23 cellular contexts compared by ENCODE assay signal in genomic region chr6:31624070-31624469, GRCh38. TPM values are rescaled to one million over a fixed set of nuclear protein-coding genes. Genes with fewer than 3 reads are reported as not detected.
"Had no signal": no experiment of that assay in that cellular context is flagged by ENCODE, and none has a peak within 500 bp of the region (broad histone marks: within the 10 kb centered on the region; RNA-seq: fewer than 3 reads in every experiment).

No MANE protein-coding gene starts in this region.

- H3K9me3 Mint-ChIP-seq: activated T-cell treated with anti-CD3 and anti-CD28 coated beads, Interleukin-2, amount 50 U/mL, for 72 hours; immature natural killer cell; memory B cell; T-helper 2 cell treated with Interferon-gamma antibody and Interleukin-4, amounts not matched to agents 5 μg/mL and 100 μg/mL, for 36 hours had no signal

- H3K4me3 ChIP-seq: gastrocnemius medialis, heart left ventricle, tibial artery had no signal

- H3K27me3 ChIP-seq: gastrocnemius medialis, heart left ventricle, tibial artery had no signal

- H3K27ac Mint-ChIP-seq: activated B cell treated with CpG ODN at 0.5 μM for 24 hours; activated CD8-positive, alpha-beta T cell treated with anti-CD3 and anti-CD28 coated beads, Interleukin-2, amount 10 ng/mL, durations not matched to agents 7 days and 5 days; activated T-cell treated with anti-CD3 and anti-CD28 coated beads, Interleukin-2, amount 50 U/mL, for 72 hours; memory B cell; T-helper 2 cell treated with Interferon-gamma antibody and Interleukin-4, amounts not matched to agents 5 μg/mL and 100 μg/mL, for 36 hours had no signal

- H3K27ac ChIP-seq: gastrocnemius medialis, heart left ventricle, tibial artery had no signal

- H3K27me3 Mint-ChIP-seq: activated B cell treated with CpG ODN at 0.5 μM for 24 hours; memory B cell; naive thymus-derived CD4-positive, alpha-beta T cell had no signal

- ATAC-seq: activated CD8-positive, alpha-beta T cell treated with anti-CD3 and anti-CD28 coated beads, Interleukin-2, amount 10 ng/mL, durations not matched to agents 7 days and 5 days; activated T-cell treated with anti-CD3 and anti-CD28 coated beads, Interleukin-2, amount 50 U/mL, for 72 hours; esophagus mucosa; gastrocnemius medialis; heart left ventricle; naive thymus-derived CD4-positive, alpha-beta T cell had no signal

- H3K9me3 ChIP-seq: gastrocnemius medialis, heart left ventricle, tibial artery had no signal

- DNase-seq: activated B cell treated with CpG ODN at 0.5 μM for 24 hours; activated CD4-positive, alpha-beta T cell treated with anti-CD3 and anti-CD28 coated beads for 48 hours; activated CD8-positive, alpha-beta T cell treated with anti-CD3 and anti-CD28 coated beads, Interleukin-2, amount 10 ng/mL, durations not matched to agents 7 days and 5 days; activated gamma-delta T cell; activated T-cell treated with anti-CD3 and anti-CD28 coated beads, Interleukin-2, amount 50 U/mL, for 72 hours; effector CD4-positive, alpha-beta T cell; gastrocnemius medialis; heart left ventricle; immature natural killer cell; naive thymus-derived CD4-positive, alpha-beta T cell; posterior cingulate gyrus; retina; stimulated activated naive CD4-positive, alpha-beta T cell; substantia nigra; SW 1271; tibial artery had no signal

- H3K4me3 Mint-ChIP-seq: activated B cell treated with CpG ODN at 0.5 μM for 24 hours; activated CD8-positive, alpha-beta T cell treated with anti-CD3 and anti-CD28 coated beads, Interleukin-2, amount 10 ng/mL, durations not matched to agents 7 days and 5 days; activated T-cell treated with anti-CD3 and anti-CD28 coated beads, Interleukin-2, amount 50 U/mL, for 72 hours; immature natural killer cell; memory B cell had no signal

RNA-seq across cellular contexts. Expression of gene AIF1, which starts 9.0 kb away (rescaled TPM):
- total RNA-seq: bronchial epithelial cell had no signal

RNA-seq across cellular contexts. Expression of gene NCR3, which starts 31.3 kb away (rescaled TPM):
- total RNA-seq: bronchial epithelial cell, cerebellum, gastrocnemius medialis, mucosa of gallbladder, urinary bladder had no signal
- polyA plus RNA-seq: heart left ventricle had no signal
